ENCODE assay signal across 1 cellular context in the genomic region with DNA sequence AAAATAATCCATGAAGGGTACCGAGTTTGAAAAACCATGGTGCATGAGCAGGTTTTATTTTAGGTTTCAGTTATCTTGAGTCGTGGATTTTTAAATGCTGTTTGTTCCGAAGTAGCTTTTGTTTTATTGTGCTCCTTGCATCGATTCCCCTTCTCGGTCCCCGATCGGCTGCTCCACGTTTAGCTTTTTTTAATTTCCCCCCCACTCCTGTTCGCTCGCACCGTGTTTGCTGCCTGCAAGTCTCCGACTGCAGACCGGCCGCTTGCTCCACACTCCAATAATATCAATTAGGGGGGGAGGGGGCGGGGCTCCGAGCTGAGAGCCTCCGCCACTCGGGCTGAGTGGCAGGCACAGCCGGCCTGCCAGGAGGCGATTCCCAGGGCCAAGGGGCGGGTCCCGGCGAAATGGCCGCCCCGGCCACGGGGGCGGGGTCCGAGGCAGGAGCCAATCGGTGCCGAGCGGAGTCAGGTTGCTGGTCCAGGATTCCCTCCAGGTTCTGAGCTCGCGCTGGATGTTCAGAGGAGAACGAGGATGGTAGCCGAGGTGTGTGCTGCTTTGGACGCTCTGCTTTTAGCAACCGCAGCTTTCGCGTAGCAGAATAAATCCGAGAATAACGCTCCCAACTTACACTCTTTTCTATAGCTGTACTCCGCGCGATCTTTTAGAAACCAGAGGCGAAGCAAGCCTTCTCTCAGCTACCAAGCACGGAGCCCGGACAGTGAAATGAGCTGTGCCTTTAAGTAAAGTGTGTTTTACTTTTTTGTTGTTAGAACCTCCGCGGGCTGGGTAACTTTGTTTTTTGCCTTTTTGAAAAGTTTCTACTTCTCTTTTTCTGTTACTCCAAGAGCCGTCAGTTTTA.
TF ChIP-seq lines count a peak whose summit lies in the region.

EPHA7 (minus strand) TSS at position 256 of the 859 bp plus-strand sequence; CDS start at position 38, 218 bp downstream.

TF ChIP-seq in WTC11, 78 proteins besides CTCF, POLR2A, EP300 and RAD21 (continued from another document):
- TF ChIP-seq, protein P1, sequence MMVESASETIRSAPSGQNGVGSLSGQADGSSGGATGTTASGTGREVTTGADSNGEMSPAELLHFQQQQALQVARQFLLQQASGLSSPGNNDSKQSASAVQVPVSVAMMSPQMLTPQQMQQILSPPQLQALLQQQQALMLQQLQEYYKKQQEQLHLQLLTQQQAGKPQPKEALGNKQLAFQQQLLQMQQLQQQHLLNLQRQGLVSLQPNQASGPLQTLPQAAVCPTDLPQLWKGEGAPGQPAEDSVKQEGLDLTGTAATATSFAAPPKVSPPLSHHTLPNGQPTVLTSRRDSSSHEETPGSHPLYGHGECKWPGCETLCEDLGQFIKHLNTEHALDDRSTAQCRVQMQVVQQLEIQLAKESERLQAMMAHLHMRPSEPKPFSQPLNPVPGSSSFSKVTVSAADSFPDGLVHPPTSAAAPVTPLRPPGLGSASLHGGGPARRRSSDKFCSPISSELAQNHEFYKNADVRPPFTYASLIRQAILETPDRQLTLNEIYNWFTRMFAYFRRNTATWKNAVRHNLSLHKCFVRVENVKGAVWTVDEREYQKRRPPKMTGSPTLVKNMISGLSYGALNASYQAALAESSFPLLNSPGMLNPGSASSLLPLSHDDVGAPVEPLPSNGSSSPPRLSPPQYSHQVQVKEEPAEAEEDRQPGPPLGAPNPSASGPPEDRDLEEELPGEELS (CRISPR knock-in tag; IDR thresholded peaks at IDR 0.05), result no peak
